In the genomic region with DNA sequence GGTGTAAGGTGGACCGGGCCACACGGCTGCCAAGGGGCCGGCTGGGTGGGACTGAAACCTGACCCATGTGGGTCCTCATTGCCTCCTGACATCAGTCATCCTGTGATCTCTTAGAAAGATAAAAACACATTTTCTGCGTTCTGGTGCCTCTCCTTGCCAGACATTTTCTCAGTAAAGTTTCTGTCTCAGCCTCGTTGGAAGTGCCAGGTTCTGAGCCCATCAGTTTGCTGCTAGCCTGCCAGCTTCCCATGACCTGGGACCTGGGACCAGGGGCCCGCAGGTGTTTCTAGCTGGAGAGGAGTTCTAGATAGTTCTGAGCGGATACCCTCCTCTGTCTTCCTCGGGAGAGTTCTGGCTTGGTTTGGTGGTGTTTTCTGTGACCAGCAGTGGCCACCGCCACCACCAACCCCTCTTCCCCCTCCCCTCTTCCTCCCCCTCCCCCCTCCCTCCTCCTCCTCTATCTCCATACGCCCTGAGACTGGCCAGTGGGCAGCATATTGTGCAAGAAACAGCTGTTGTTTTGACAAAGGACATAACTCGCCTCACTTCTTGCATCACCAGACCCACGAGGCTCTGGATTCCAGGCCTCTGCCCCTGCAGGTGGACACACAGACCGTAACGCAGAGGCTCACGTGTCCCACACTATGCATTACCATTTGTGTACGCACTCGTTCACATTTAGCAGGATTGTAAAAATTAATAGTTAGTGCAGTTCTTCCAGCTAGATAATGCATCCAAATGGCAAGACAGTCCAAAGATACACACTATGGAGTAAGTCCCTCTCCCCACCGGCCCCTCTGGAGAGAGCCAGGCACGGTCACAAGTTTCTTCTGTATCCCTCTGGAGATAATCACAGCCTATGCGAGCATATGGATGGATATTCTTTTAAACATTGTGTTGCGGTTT, we compare ENCODE assay signal across 1 cellular context.
A peak's percentile ranks its signal among the peaks of the same experiment; 100 is the strongest.
TF ChIP-seq lines count a peak whose summit lies in the region.

No MANE protein-coding gene starts in this region.

TF ChIP-seq in HepG2, 621 proteins besides CTCF, POLR2A, EP300 and RAD21 (continued from another document and continues in another):
- TF ChIP-seq ATF4 (CRISPR knock-in tag; IDR thresholded peaks at IDR 0.05) (peak in 1 of 2 experiments; percentile 95; a peak in 2 of 4 replicates), ZNF296 (CRISPR knock-in tag; conservative IDR thresholded peaks at IDR 0.05) (no peak), KDM2A (CRISPR knock-in tag; IDR thresholded peaks at IDR 0.05; ENCODE audit: borderline replicate concordance, low read depth) (0 out of 2 replicates have a peak, but pooled peaks have one; percentile 19), ARID4A (CRISPR knock-in tag; IDR thresholded peaks at IDR 0.05; ENCODE audit: borderline replicate concordance) (0 out of 2 replicates have a peak, but pooled peaks have one; percentile 5), JARID2 (CRISPR knock-in tag; IDR thresholded peaks at IDR 0.05; ENCODE audit: insufficient replicate concordance) (no peak), ZNF761 (CRISPR knock-in tag; conservative IDR thresholded peaks at IDR 0.05) (no peak), SAP130 (CRISPR knock-in tag; IDR thresholded peaks at IDR 0.05; ENCODE audit: low read depth) (peak; percentile 49; the same call in 1 of the 2 replicates), CEBPB (IDR thresholded peaks at IDR 0.05; ENCODE audit: borderline replicate concordance, low read depth, low read length) (peak; percentile 98), MXI1 (IDR thresholded peaks at IDR 0.05; ENCODE audit: borderline replicate concordance, low read depth, low read length) (peak; percentile 47; the same call in 1 of the 3 replicates), ZBTB7A (CRISPR knock-in tag; IDR thresholded peaks at IDR 0.05) (no peak), TFAP4 (IDR thresholded peaks at IDR 0.05; ENCODE audit: borderline replicate concordance, low read depth) (peak; percentile 89), KLF16 (CRISPR knock-in tag; IDR thresholded peaks at IDR 0.05) (peak in 1 of 2 experiments; percentile 45; a peak in 1 of 4 replicates), FOXA3 (CRISPR knock-in tag; IDR thresholded peaks at IDR 0.05) (peak; percentile 60), CEBPG (CRISPR knock-in tag; IDR thresholded peaks at IDR 0.05) (peak; percentile 91), SOX13 (IDR thresholded peaks at IDR 0.05) (no peak), SOX13 (CRISPR knock-in tag; conservative IDR thresholded peaks at IDR 0.05 in 1 of 2, IDR thresholded peaks at IDR 0.05 in 1 of 2) (peak in 1 of 2 experiments; percentile 75; a peak in 2 of 4 replicates), ZSCAN12 (CRISPR knock-in tag; IDR thresholded peaks at IDR 0.05) (no peak), HMG20A (CRISPR knock-in tag; IDR thresholded peaks at IDR 0.05; ENCODE audit: borderline replicate concordance) (0 out of 2 replicates have a peak, but pooled peaks have one; percentile 11), SOX6 (IDR thresholded peaks at IDR 0.05) (no peak), SOX6 (CRISPR knock-in tag; IDR thresholded peaks at IDR 0.05) (peak; percentile 68), RARA (CRISPR knock-in tag; IDR thresholded peaks at IDR 0.05) (0 out of 2 replicates have a peak, but pooled peaks have one; percentile 35), NKX3-1 (CRISPR knock-in tag; IDR thresholded peaks at IDR 0.05) (no peak), CBX5 (CRISPR knock-in tag; IDR thresholded peaks at IDR 0.05; ENCODE audit: borderline replicate concordance) (0 out of 2 replicates have a peak, but pooled peaks have one; percentile 48), THAP8 (CRISPR knock-in tag; IDR thresholded peaks at IDR 0.05; ENCODE audit: borderline replicate concordance) (no peak), GATAD2A (CRISPR knock-in tag; IDR thresholded peaks at IDR 0.05) (peak; percentile 83), FOSL2 (CRISPR knock-in tag; IDR thresholded peaks at IDR 0.05) (peak; percentile 59; the same call in 1 of the 2 replicates), THAP11 (CRISPR knock-in tag; IDR thresholded peaks at IDR 0.05) (peak; percentile 53; the same call in 1 of the 2 replicates), FOXO1 (CRISPR knock-in tag; IDR thresholded peaks at IDR 0.05) (peak; percentile 73), ZSCAN9 (CRISPR knock-in tag; IDR thresholded peaks at IDR 0.05; ENCODE audit: borderline replicate concordance) (no peak)
- TF ChIP-seq, protein P1, sequence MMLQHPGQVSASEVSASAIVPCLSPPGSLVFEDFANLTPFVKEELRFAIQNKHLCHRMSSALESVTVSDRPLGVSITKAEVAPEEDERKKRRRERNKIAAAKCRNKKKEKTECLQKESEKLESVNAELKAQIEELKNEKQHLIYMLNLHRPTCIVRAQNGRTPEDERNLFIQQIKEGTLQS (CRISPR knock-in tag; IDR thresholded peaks at IDR 0.05), result peak; percentile 71; the same call in 1 of the 2 replicates
- TF ChIP-seq, protein P2, sequence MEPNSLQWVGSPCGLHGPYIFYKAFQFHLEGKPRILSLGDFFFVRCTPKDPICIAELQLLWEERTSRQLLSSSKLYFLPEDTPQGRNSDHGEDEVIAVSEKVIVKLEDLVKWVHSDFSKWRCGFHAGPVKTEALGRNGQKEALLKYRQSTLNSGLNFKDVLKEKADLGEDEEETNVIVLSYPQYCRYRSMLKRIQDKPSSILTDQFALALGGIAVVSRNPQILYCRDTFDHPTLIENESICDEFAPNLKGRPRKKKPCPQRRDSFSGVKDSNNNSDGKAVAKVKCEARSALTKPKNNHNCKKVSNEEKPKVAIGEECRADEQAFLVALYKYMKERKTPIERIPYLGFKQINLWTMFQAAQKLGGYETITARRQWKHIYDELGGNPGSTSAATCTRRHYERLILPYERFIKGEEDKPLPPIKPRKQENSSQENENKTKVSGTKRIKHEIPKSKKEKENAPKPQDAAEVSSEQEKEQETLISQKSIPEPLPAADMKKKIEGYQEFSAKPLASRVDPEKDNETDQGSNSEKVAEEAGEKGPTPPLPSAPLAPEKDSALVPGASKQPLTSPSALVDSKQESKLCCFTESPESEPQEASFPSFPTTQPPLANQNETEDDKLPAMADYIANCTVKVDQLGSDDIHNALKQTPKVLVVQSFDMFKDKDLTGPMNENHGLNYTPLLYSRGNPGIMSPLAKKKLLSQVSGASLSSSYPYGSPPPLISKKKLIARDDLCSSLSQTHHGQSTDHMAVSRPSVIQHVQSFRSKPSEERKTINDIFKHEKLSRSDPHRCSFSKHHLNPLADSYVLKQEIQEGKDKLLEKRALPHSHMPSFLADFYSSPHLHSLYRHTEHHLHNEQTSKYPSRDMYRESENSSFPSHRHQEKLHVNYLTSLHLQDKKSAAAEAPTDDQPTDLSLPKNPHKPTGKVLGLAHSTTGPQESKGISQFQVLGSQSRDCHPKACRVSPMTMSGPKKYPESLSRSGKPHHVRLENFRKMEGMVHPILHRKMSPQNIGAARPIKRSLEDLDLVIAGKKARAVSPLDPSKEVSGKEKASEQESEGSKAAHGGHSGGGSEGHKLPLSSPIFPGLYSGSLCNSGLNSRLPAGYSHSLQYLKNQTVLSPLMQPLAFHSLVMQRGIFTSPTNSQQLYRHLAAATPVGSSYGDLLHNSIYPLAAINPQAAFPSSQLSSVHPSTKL (CRISPR knock-in tag; IDR thresholded peaks at IDR 0.05), result peak; percentile 44; the same call in 1 of the 2 replicates
- TF ChIP-seq, protein P3, sequence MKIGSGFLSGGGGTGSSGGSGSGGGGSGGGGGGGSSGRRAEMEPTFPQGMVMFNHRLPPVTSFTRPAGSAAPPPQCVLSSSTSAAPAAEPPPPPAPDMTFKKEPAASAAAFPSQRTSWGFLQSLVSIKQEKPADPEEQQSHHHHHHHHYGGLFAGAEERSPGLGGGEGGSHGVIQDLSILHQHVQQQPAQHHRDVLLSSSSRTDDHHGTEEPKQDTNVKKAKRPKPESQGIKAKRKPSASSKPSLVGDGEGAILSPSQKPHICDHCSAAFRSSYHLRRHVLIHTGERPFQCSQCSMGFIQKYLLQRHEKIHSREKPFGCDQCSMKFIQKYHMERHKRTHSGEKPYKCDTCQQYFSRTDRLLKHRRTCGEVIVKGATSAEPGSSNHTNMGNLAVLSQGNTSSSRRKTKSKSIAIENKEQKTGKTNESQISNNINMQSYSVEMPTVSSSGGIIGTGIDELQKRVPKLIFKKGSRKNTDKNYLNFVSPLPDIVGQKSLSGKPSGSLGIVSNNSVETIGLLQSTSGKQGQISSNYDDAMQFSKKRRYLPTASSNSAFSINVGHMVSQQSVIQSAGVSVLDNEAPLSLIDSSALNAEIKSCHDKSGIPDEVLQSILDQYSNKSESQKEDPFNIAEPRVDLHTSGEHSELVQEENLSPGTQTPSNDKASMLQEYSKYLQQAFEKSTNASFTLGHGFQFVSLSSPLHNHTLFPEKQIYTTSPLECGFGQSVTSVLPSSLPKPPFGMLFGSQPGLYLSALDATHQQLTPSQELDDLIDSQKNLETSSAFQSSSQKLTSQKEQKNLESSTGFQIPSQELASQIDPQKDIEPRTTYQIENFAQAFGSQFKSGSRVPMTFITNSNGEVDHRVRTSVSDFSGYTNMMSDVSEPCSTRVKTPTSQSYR (CRISPR knock-in tag; IDR thresholded peaks at IDR 0.05; ENCODE audit: borderline replicate concordance), result peak; percentile 35; the same call in 1 of the 2 replicates
- TF ChIP-seq, protein P4, sequence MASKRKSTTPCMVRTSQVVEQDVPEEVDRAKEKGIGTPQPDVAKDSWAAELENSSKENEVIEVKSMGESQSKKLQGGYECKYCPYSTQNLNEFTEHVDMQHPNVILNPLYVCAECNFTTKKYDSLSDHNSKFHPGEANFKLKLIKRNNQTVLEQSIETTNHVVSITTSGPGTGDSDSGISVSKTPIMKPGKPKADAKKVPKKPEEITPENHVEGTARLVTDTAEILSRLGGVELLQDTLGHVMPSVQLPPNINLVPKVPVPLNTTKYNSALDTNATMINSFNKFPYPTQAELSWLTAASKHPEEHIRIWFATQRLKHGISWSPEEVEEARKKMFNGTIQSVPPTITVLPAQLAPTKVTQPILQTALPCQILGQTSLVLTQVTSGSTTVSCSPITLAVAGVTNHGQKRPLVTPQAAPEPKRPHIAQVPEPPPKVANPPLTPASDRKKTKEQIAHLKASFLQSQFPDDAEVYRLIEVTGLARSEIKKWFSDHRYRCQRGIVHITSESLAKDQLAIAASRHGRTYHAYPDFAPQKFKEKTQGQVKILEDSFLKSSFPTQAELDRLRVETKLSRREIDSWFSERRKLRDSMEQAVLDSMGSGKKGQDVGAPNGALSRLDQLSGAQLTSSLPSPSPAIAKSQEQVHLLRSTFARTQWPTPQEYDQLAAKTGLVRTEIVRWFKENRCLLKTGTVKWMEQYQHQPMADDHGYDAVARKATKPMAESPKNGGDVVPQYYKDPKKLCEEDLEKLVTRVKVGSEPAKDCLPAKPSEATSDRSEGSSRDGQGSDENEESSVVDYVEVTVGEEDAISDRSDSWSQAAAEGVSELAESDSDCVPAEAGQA (IDR thresholded peaks at IDR 0.05; ENCODE audit: low read depth), result no peak
- TF ChIP-seq, protein P4 (CRISPR knock-in tag; IDR thresholded peaks at IDR 0.05; ENCODE audit: borderline replicate concordance), result no peak
